12 cellular contexts compared by ENCODE assay signal in genomic region chr22:45290410-45290936, GRCh38. TPM values are rescaled to one million over a fixed set of nuclear protein-coding genes. Genes with fewer than 3 reads are reported as not detected.
DNase-seq lines count a peak whose midpoint lies in the region; ATAC-seq and TF ChIP-seq lines count a peak whose summit lies in the region.
"Had no signal": no experiment of that assay in that cellular context is flagged by ENCODE, and none has a peak within 500 bp of the region (broad histone marks: within the 10 kb centered on the region; RNA-seq: fewer than 3 reads in every experiment).

No MANE protein-coding gene starts in this region.

- H3K18ac ChIP-seq in trophoblast cell (ENCODE audit: low read length): no peak overlapping the region

- no peak overlapping the region for H3K14ac ChIP-seq in trophoblast cell (ENCODE audit: low read length)

- H3K27ac ChIP-seq in trophoblast cell (ENCODE audit: low read depth, low read length): no peak overlapping the region

- no peak overlapping the region for H4K91ac ChIP-seq in trophoblast cell (ENCODE audit: low read depth, low read length)

- no peaks in the 10 kb centered on the region for H3K36me3 Mint-ChIP-seq in endothelial cell (ENCODE audit: low read depth, unreplicated experiment)
- H3K36me3 Mint-ChIP-seq: naive B cell had no signal

- H2BK5ac ChIP-seq in trophoblast cell (ENCODE audit: low read depth, low read length, poor library complexity): no peak overlapping the region

- H3K4me1 Mint-ChIP-seq in endothelial cell (ENCODE audit: unreplicated experiment): no peaks in the 10 kb centered on the region

- H3K4me1 ChIP-seq in trophoblast cell (ENCODE audit: control insufficient read depth in 1 of 2, insufficient read depth in 2 of 2, low read length in 2 of 2): no peaks in the 10 kb centered on the region

- H3K27me3 Mint-ChIP-seq in endothelial cell (ENCODE audit: unreplicated experiment): peaks cover 3% of the 10 kb centered on the region
- H3K27me3 Mint-ChIP-seq: naive B cell had no signal

- H2BK120ac ChIP-seq in trophoblast cell (ENCODE audit: insufficient read depth, low read length, poor library complexity): no peak overlapping the region

- no peaks in the 10 kb centered on the region for H3K79me1 ChIP-seq in trophoblast cell (ENCODE audit: low read length)

- H3K9ac ChIP-seq in trophoblast cell (ENCODE audit: low read length): no peak overlapping the region

- H2BK12ac ChIP-seq in trophoblast cell (ENCODE audit: low read length): no peak overlapping the region

- H2AFZ ChIP-seq in trophoblast cell (ENCODE audit: insufficient read depth, low read length, poor library complexity): no peak overlapping the region

- H3K36me3 ChIP-seq in trophoblast cell (ENCODE audit: control insufficient read depth in 1 of 2, insufficient read depth in 2 of 2, low read length in 2 of 2): no peaks in the 10 kb centered on the region

- 100% methylated on average over 4 of the region's 18 CpGs for WGBS in trophoblast cell (ENCODE audit: extremely low coverage, insufficient coverage, insufficient read length)

- H3K9me3 ChIP-seq in trophoblast cell (ENCODE audit: insufficient read depth, low read depth, low read length): peaks cover 9% of the 10 kb centered on the region

- no peaks in the 10 kb centered on the region for H3K79me2 ChIP-seq in trophoblast cell (ENCODE audit: control insufficient read depth, insufficient read depth, low read length, poor library complexity)

- no peak overlapping the region for H4K12ac ChIP-seq in trophoblast cell (ENCODE audit: low read depth, low read length)

- no peak overlapping the region for H3K23ac ChIP-seq in trophoblast cell (ENCODE audit: low read length)

- no peak overlapping the region for H3K4me2 ChIP-seq in trophoblast cell (ENCODE audit: low read length)

- no peak overlapping the region for H3K4me3 ChIP-seq in trophoblast cell (ENCODE audit: low read depth, low read length)

- peak; percentile 64 for DNase-seq in ELF-1 (ENCODE audit: low read depth, low spot score)
- peak; percentile 62 for DNase-seq in NCI-H524 treated with DMSO at 0.1 percent for 48 hours (lab: John Stamatoyannopoulos, UW)
- DNase-seq in epidermal melanocyte (ENCODE audit: insufficient read length, low spot score): peak; percentile 32
- peak; percentile 27 to 32 for DNase-seq in trophoblast cell
- DNase-seq in NCI-H446 treated with DMSO at 0.1 percent for 48 hours (lab: John Stamatoyannopoulos, UW): no peak
- no peak for DNase-seq in stimulated activated naive CD4-positive, alpha-beta T cell (lab: John Stamatoyannopoulos, UW)
- DNase-seq in endothelial cell (ENCODE audit: low spot score): no peak
- DNase-seq: activated CD4-positive, CD25-positive, alpha-beta regulatory T cell treated with anti-CD3 and anti-CD28 coated beads, Interleukin-2, amount 50 U/mL, for 72 hours; naive B cell had no signal

- no peak overlapping the region for H4K8ac ChIP-seq in trophoblast cell (ENCODE audit: low read depth, low read length)

- H3K4ac ChIP-seq in trophoblast cell (ENCODE audit: low read depth, low read length): no peak overlapping the region

- H3K27ac Mint-ChIP-seq in endothelial cell (ENCODE audit: unreplicated experiment): no peak overlapping the region
- H3K27ac Mint-ChIP-seq: stimulated activated naive CD8-positive, alpha-beta T cell treated with anti-CD3 and anti-CD28 coated beads, Interleukin-15, Interleukin-2, amounts not matched to agents 100 ng/mL and 50 ng/mL, for 24 hours had no signal

- H3K9me3 Mint-ChIP-seq in endothelial cell (ENCODE audit: unreplicated experiment): no peaks in the 10 kb centered on the region
- H3K9me3 Mint-ChIP-seq: naive B cell; stimulated activated naive CD8-positive, alpha-beta T cell treated with anti-CD3 and anti-CD28 coated beads, Interleukin-15, Interleukin-2, amounts not matched to agents 100 ng/mL and 50 ng/mL, for 24 hours had no signal

- ATAC-seq in GM18502 (IDR thresholded peaks at IDR 0.05; ENCODE audit: poor library complexity, unreplicated experiment): no peak

- H2AK5ac ChIP-seq in trophoblast cell (ENCODE audit: low read length): no peak overlapping the region

- no peak overlapping the region for H3K4me3 Mint-ChIP-seq in endothelial cell (ENCODE audit: unreplicated experiment)
- H3K4me3 Mint-ChIP-seq: naive B cell; stimulated activated naive CD8-positive, alpha-beta T cell treated with anti-CD3 and anti-CD28 coated beads, Interleukin-15, Interleukin-2, amounts not matched to agents 100 ng/mL and 50 ng/mL, for 24 hours had no signal

- no peak for TF ChIP-seq CTCF in endothelial cell (IDR thresholded peaks at IDR 0.05; ENCODE audit: unreplicated experiment)

- no peaks in the 10 kb centered on the region for H3K27me3 ChIP-seq in trophoblast cell (ENCODE audit: insufficient read depth, low read length)

RNA-seq across cellular contexts. Expression of gene UPK3A, which starts 5.7 kb away (rescaled TPM):
- polyA plus RNA-seq in trophoblast cell (2013): not detected in 2 replicates
- total RNA-seq in endothelial cell (ENCODE audit: unreplicated experiment): not detected
- total RNA-seq: chondrocyte had no signal

RNA-seq across cellular contexts. Expression of gene FAM118A, which starts 19.3 kb away (rescaled TPM):
- 23.9 and 25.5 TPM in 2 replicates for polyA plus RNA-seq in trophoblast cell (2013)
- 26.6 TPM for total RNA-seq in endothelial cell (ENCODE audit: unreplicated experiment)

RNA-seq across cellular contexts. Expression of gene KIAA0930, which starts 49.8 kb away (rescaled TPM):
- polyA plus RNA-seq in trophoblast cell (2013): 68.2 and 71.9 TPM in 2 replicates
- total RNA-seq in endothelial cell (ENCODE audit: unreplicated experiment): 18.7 TPM

Comparison
In these comparisons a context has a peak if more than half of its experiments do, and no peak if none do; other contexts are left out.
1. DNase-seq: peak in ELF-1 (single experiment), NCI-H524 treated with DMSO at 0.1 percent for 48 hours (single experiment), epidermal melanocyte (single experiment) and trophoblast cell (2 of 2); none in NCI-H446 treated with DMSO at 0.1 percent for 48 hours (single experiment), stimulated activated naive CD4-positive, alpha-beta T cell (0 of 6) and endothelial cell (single experiment).